In the genomic region with DNA sequence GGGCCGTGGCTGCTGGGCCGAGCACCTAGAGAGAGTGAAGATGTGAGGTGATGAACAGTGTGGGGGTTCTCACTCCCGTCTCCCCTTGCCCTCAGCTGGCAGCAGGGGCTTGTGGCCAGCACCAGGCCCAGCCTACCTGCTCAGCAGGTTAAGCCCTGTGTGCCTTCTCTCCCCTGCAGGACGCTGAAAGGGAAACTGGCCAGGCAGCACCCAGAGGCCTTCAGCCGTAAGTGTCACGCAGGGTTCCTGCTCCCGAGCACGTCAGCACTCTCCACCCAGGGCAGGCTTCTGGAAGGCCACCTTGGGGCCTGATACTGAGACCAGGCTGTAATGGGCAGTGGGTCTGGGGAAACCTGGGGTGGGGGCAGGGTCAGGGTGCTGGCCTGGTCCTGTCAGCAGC, we compare ENCODE assay signal across 8 cellular contexts. TPM values are rescaled to one million over a fixed set of nuclear protein-coding genes. Genes with fewer than 3 reads are reported as not detected.
"Had no signal": no experiment of that assay in that cellular context is flagged by ENCODE, and none has a peak within 500 bp of the region (broad histone marks: within the 10 kb centered on the region; RNA-seq: fewer than 3 reads in every experiment).

No MANE protein-coding gene starts in this region.

- H3K27me3 Mint-ChIP-seq: IgD-negative memory B cell had no signal

- H3K27ac Mint-ChIP-seq: GM23338, H9, IgD-negative memory B cell had no signal

- ATAC-seq: GM23338 had no signal

- H2AFZ ChIP-seq: GM23338 had no signal

- H3K4me2 ChIP-seq: GM23338 had no signal

- H3K9me3 Mint-ChIP-seq: GM23338, H9, IgD-negative memory B cell had no signal

- DNase-seq: H9, HCEC 1CT had no signal

- H3K4me3 Mint-ChIP-seq: GM23338 had no signal

- H3K4me3 ChIP-seq: GM23338 had no signal

- FAIRE-seq: H1, H54, HTR-8/SVneo had no signal

RNA-seq across cellular contexts. Expression of a gene that starts 39.6 kb away (rescaled TPM):
- total RNA-seq: HT-29 had no signal
